Comparison of ENCODE assay signal across 20 cellular contexts in the genomic region with DNA sequence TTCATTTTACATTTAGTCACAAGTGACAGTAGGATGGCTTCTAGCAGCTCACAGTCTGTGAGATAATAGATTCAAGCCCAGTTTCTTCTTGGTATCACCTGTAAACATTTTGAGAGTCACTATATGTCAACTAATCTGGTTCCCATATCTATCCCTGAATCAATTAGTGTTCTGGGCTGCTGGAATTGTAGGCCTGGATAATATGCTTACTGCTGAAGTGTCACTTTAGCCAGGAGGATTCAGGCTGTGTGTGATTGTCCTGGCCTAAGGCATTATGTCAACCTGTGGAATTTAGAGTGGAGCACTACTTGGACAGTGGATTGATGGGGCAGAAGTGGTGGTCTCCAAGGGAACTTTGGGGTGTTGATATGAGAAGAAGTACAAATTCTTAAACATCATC.
"Had no signal": no experiment of that assay in that cellular context is flagged by ENCODE, and none has a peak within 500 bp of the region (broad histone marks: within the 10 kb centered on the region; RNA-seq: fewer than 3 reads in every experiment).

No MANE protein-coding gene starts in this region.

- H3K9me3 ChIP-seq: esophagus squamous epithelium, neutrophil, sigmoid colon, tibial artery, uterus had no signal

- H3K27ac ChIP-seq: esophagus squamous epithelium, heart right ventricle, neutrophil, sigmoid colon, tibial artery, uterus had no signal

- H3K4me3 Mint-ChIP-seq: activated CD4-positive, alpha-beta T cell treated with anti-CD3 and anti-CD28 coated beads, Interleukin-2, amount 10 ng/mL, durations not matched to agents 24 days and 14 days; activated CD8-positive, alpha-beta T cell treated with anti-CD3 and anti-CD28 coated beads for 36 hours; immature natural killer cell; natural killer cell treated with Interleukin-12 subunit alpha and Interleukin-12 subunit beta and Interleukin-15 and Interleukin-18, amount 100 ng/mL, for 72 hours; stimulated activated naive B cell treated with anti-CD40 and anti-IgM and Interleukin-4, amounts not matched to agents 10 μg/mL and 1 μg/mL and 100 μg/mL, for 72 hours had no signal

- H3K27me3 ChIP-seq: esophagus squamous epithelium, heart right ventricle, neutrophil, sigmoid colon, tibial artery, uterus had no signal

- H3K36me3 ChIP-seq: esophagus squamous epithelium, heart right ventricle, neutrophil, sigmoid colon, tibial artery, uterus had no signal

- H3K36me3 Mint-ChIP-seq: immature natural killer cell; natural killer cell treated with Interleukin-12 subunit alpha and Interleukin-12 subunit beta and Interleukin-15 and Interleukin-18, amount 100 ng/mL, for 72 hours; stimulated activated naive B cell treated with anti-CD40 and anti-IgM and Interleukin-4, amounts not matched to agents 10 μg/mL and 1 μg/mL and 100 μg/mL, for 72 hours had no signal

- ATAC-seq: activated CD8-positive, alpha-beta T cell treated with anti-CD3 and anti-CD28 coated beads for 36 hours; heart right ventricle; left cardiac atrium; natural killer cell treated with Interleukin-12 subunit alpha and Interleukin-12 subunit beta and Interleukin-15 and Interleukin-18, amount 100 ng/mL, for 72 hours; stimulated activated naive B cell treated with anti-CD40 and anti-IgM and Interleukin-4, amounts not matched to agents 10 μg/mL and 1 μg/mL and 100 μg/mL, for 72 hours had no signal

- H3K4me3 ChIP-seq: esophagus squamous epithelium, heart right ventricle, sigmoid colon, tibial artery, uterus had no signal

- H3K27ac Mint-ChIP-seq: activated CD4-positive, alpha-beta T cell treated with anti-CD3 and anti-CD28 coated beads, Interleukin-2, amount 10 ng/mL, durations not matched to agents 24 days and 14 days; activated CD8-positive, alpha-beta T cell treated with anti-CD3 and anti-CD28 coated beads for 36 hours; activated T-helper 2 cell treated with anti-CD3 and anti-CD28 coated beads, Interferon-gamma antibody, Interleukin-2, Interleukin-4, amounts not matched to agents 10 μg/mL and 5 μg/mL and 100 μg/mL, durations not matched to agents 14 hours and 24 hours and 36 hours; immature natural killer cell; natural killer cell treated with Interleukin-12 subunit alpha and Interleukin-12 subunit beta and Interleukin-15 and Interleukin-18, amount 100 ng/mL, for 72 hours; stimulated activated naive B cell treated with anti-CD40 and anti-IgM and Interleukin-4, amounts not matched to agents 10 μg/mL and 1 μg/mL and 100 μg/mL, for 72 hours had no signal

- H3K27me3 Mint-ChIP-seq: activated CD8-positive, alpha-beta T cell treated with anti-CD3 and anti-CD28 coated beads for 36 hours; natural killer cell treated with Interleukin-12 subunit alpha and Interleukin-12 subunit beta and Interleukin-15 and Interleukin-18, amount 100 ng/mL, for 72 hours; stimulated activated naive B cell treated with anti-CD40 and anti-IgM and Interleukin-4, amounts not matched to agents 10 μg/mL and 1 μg/mL and 100 μg/mL, for 72 hours had no signal

- H3K9me3 Mint-ChIP-seq: activated CD4-positive, alpha-beta T cell treated with anti-CD3 and anti-CD28 coated beads, Interleukin-2, amount 10 ng/mL, durations not matched to agents 24 days and 14 days; activated CD8-positive, alpha-beta T cell treated with anti-CD3 and anti-CD28 coated beads for 36 hours; activated T-helper 2 cell treated with anti-CD3 and anti-CD28 coated beads, Interferon-gamma antibody, Interleukin-2, Interleukin-4, amounts not matched to agents 10 μg/mL and 5 μg/mL and 100 μg/mL, durations not matched to agents 14 hours and 24 hours and 36 hours; immature natural killer cell; natural killer cell treated with Interleukin-12 subunit alpha and Interleukin-12 subunit beta and Interleukin-15 and Interleukin-18, amount 100 ng/mL, for 72 hours; stimulated activated naive B cell treated with anti-CD40 and anti-IgM and Interleukin-4, amounts not matched to agents 10 μg/mL and 1 μg/mL and 100 μg/mL, for 72 hours had no signal

- DNase-seq: activated CD4-positive, alpha-beta T cell treated with anti-CD3 and anti-CD28 coated beads, Interleukin-2, amount 10 ng/mL, durations not matched to agents 24 days and 14 days; activated CD4-positive, CD25-positive, alpha-beta regulatory T cell; activated CD8-positive, alpha-beta T cell treated with anti-CD3 and anti-CD28 coated beads for 36 hours; activated naive CD4-positive, alpha-beta T cell treated with Interleukin-2 at 50 U/mL for 16 hours; activated T-cell treated with anti-CD3 and anti-CD28 coated beads, Interleukin-2, amount 50 U/mL, for 1 hour; anterior cingulate cortex; effector CD8-positive, alpha-beta T cell; esophagus squamous epithelium; heart right ventricle; immature natural killer cell; left cardiac atrium; sigmoid colon; stimulated activated naive B cell treated with anti-CD40 and anti-IgM and Interleukin-4, amounts not matched to agents 10 μg/mL and 1 μg/mL and 100 μg/mL, for 72 hours; T-helper 1 cell; T-helper 9 cell; tibial artery; uterus had no signal

- H3K4me1 Mint-ChIP-seq: activated CD4-positive, alpha-beta T cell treated with anti-CD3 and anti-CD28 coated beads, Interleukin-2, amount 10 ng/mL, durations not matched to agents 24 days and 14 days; immature natural killer cell had no signal

- H3K4me1 ChIP-seq: uterus had no signal
